In genomic region chr19:45045671-45046353, GRCh38 we compare ENCODE assay signal across 10 cellular contexts. TPM values are rescaled to one million over a fixed set of nuclear protein-coding genes. Genes with fewer than 3 reads are reported as not detected.
DNase-seq lines count a peak whose midpoint lies in the region; ATAC-seq and TF ChIP-seq lines count a peak whose summit lies in the region.
"Had no signal": no experiment of that assay in that cellular context is flagged by ENCODE, and none has a peak within 500 bp of the region (broad histone marks: within the 10 kb centered on the region; RNA-seq: fewer than 3 reads in every experiment).

No MANE protein-coding gene starts in this region.

- H3K9me3 ChIP-seq in left lung, result no peaks in the 10 kb centered on the region

- no peak for DNase-seq in activated CD4-positive, alpha-beta T cell treated with anti-CD3 and anti-CD28 coated beads for 36 hours
- no peak for DNase-seq in activated CD4-positive, alpha-beta T cell treated with anti-CD3 and anti-CD28 coated beads for 48 hours
- no peak for DNase-seq in activated naive CD8-positive, alpha-beta T cell treated with anti-CD3 and anti-CD28 coated beads, Interleukin-2, amount 50 U/mL, for 24 hours
- no peak for DNase-seq in left lung
- DNase-seq in superior temporal gyrus (ENCODE audit: extremely low spot score), result peak; percentile 96
- no peak for DNase-seq in kidney tubule cell (ENCODE audit: low spot score)
- DNase-seq in AG20443 (ENCODE audit: low spot score), result no peak
- DNase-seq: activated naive CD4-positive, alpha-beta T cell treated with anti-CD3 and anti-CD28 coated beads, Interleukin-2, amount 10 ng/mL, durations not matched to agents 7 days and 5 days; NCI-H1092 treated with DMSO at 0.1 percent for 48 hours had no signal

- H3K27me3 Mint-ChIP-seq in activated CD4-positive, alpha-beta T cell treated with anti-CD3 and anti-CD28 coated beads for 36 hours, result no peaks in the 10 kb centered on the region
- H3K27me3 Mint-ChIP-seq in activated naive CD8-positive, alpha-beta T cell treated with anti-CD3 and anti-CD28 coated beads, Interleukin-2, amount 50 U/mL, for 24 hours, result no peaks in the 10 kb centered on the region
- H3K27me3 Mint-ChIP-seq: activated naive CD4-positive, alpha-beta T cell treated with anti-CD3 and anti-CD28 coated beads, Interleukin-2, amount 10 ng/mL, durations not matched to agents 7 days and 5 days had no signal

- POLR2A ChIA-PET in activated CD4-positive, alpha-beta T cell treated with anti-CD3 and anti-CD28 coated beads for 36 hours (lab: Charles Lee), result no interaction called here

- peaks cover 0 to 65% of the 10 kb centered on the region in 2 donors for H3K36me3 ChIP-seq in left lung

- no peak for ATAC-seq in activated CD4-positive, alpha-beta T cell treated with anti-CD3 and anti-CD28 coated beads for 36 hours
- no peak for ATAC-seq in activated naive CD8-positive, alpha-beta T cell treated with anti-CD3 and anti-CD28 coated beads, Interleukin-2, amount 50 U/mL, for 24 hours
- peak; percentile 72 for ATAC-seq in left lung
- no peak for ATAC-seq in GM18868 (IDR thresholded peaks at IDR 0.05; ENCODE audit: unreplicated experiment)

- H3K4me1 ChIP-seq in left lung, result peaks cover 0 to 67% of the 10 kb centered on the region in 2 donors

- H3K27me3 ChIP-seq in left lung, result no peaks in the 10 kb centered on the region

- intact Hi-C loops in activated CD4-positive, alpha-beta T cell treated with anti-CD3 and anti-CD28 coated beads for 36 hours (cut with DNase I, micrococcal nuclease), result no loop called here
- intact Hi-C loops in left lung (cut with DNase I), result no loop called here

- peak overlapping the region in 1 of 2 donors; percentile 20 for H3K27ac ChIP-seq in left lung

- peaks cover 50% of the 10 kb centered on the region for H3K4me1 Mint-ChIP-seq in activated CD4-positive, alpha-beta T cell treated with anti-CD3 and anti-CD28 coated beads for 36 hours
- H3K4me1 Mint-ChIP-seq in activated naive CD8-positive, alpha-beta T cell treated with anti-CD3 and anti-CD28 coated beads, Interleukin-2, amount 50 U/mL, for 24 hours, result peaks cover 54% of the 10 kb centered on the region

- TF ChIP-seq CTCF in left lung (IDR thresholded peaks at IDR 0.05), result no peak

- CTCF ChIA-PET in activated CD4-positive, alpha-beta T cell treated with anti-CD3 and anti-CD28 coated beads for 36 hours (lab: Charles Lee), result interaction anchor here (0.6 to 1.2 kb wide), 4 partner anchors 46 to 232 kb away, joined by 3 read pairs; no protein-coding TSS in a partner anchor

- H3K9me3 Mint-ChIP-seq in activated CD4-positive, alpha-beta T cell treated with anti-CD3 and anti-CD28 coated beads for 36 hours (ENCODE audit: low read depth), result no peaks in the 10 kb centered on the region
- H3K9me3 Mint-ChIP-seq in activated naive CD8-positive, alpha-beta T cell treated with anti-CD3 and anti-CD28 coated beads, Interleukin-2, amount 50 U/mL, for 24 hours, result no peaks in the 10 kb centered on the region
- H3K9me3 Mint-ChIP-seq: activated naive CD4-positive, alpha-beta T cell treated with anti-CD3 and anti-CD28 coated beads, Interleukin-2, amount 10 ng/mL, durations not matched to agents 7 days and 5 days had no signal

- H3K27ac Mint-ChIP-seq in activated CD4-positive, alpha-beta T cell treated with anti-CD3 and anti-CD28 coated beads for 36 hours, result peak overlapping the region; percentile 25
- H3K27ac Mint-ChIP-seq in activated naive CD8-positive, alpha-beta T cell treated with anti-CD3 and anti-CD28 coated beads, Interleukin-2, amount 50 U/mL, for 24 hours, result peak overlapping the region; percentile 26
- H3K27ac Mint-ChIP-seq: activated naive CD4-positive, alpha-beta T cell treated with anti-CD3 and anti-CD28 coated beads, Interleukin-2, amount 10 ng/mL, durations not matched to agents 7 days and 5 days had no signal

- no peak overlapping the region for H3K4me3 ChIP-seq in left lung

- no peak overlapping the region for H3K4me3 Mint-ChIP-seq in activated CD4-positive, alpha-beta T cell treated with anti-CD3 and anti-CD28 coated beads for 36 hours
- no peak overlapping the region for H3K4me3 Mint-ChIP-seq in activated naive CD8-positive, alpha-beta T cell treated with anti-CD3 and anti-CD28 coated beads, Interleukin-2, amount 50 U/mL, for 24 hours

- peaks cover 48% of the 10 kb centered on the region for H3K36me3 Mint-ChIP-seq in activated CD4-positive, alpha-beta T cell treated with anti-CD3 and anti-CD28 coated beads for 36 hours (ENCODE audit: low read depth)
- peaks cover 36% of the 10 kb centered on the region for H3K36me3 Mint-ChIP-seq in activated naive CD8-positive, alpha-beta T cell treated with anti-CD3 and anti-CD28 coated beads, Interleukin-2, amount 50 U/mL, for 24 hours (ENCODE audit: low read depth)

RNA-seq across cellular contexts. Expression of gene CLASRP, which starts 7.0 kb away (rescaled TPM):
- 100 to 1,000 TPM; 101 to 103 TPM for total RNA-seq in activated CD4-positive, alpha-beta T cell treated with anti-CD3 and anti-CD28 coated beads for 36 hours
- 10 to 100 TPM; 62.9 to 77.5 TPM for total RNA-seq in left lung

RNA-seq across cellular contexts. Expression of gene ZNF296, which starts 30.5 kb away (rescaled TPM):
- 1 to 10 TPM; 3.1 to 4.8 TPM for total RNA-seq in activated CD4-positive, alpha-beta T cell treated with anti-CD3 and anti-CD28 coated beads for 36 hours
- 1 to 10 TPM; 1.4 to 2.0 TPM for total RNA-seq in left lung

RNA-seq across cellular contexts. Expression of gene GEMIN7, which starts 33.2 kb away (rescaled TPM):
- total RNA-seq in activated CD4-positive, alpha-beta T cell treated with anti-CD3 and anti-CD28 coated beads for 36 hours, result 10 to 100 TPM; 35.4 to 35.5 TPM
- total RNA-seq in left lung, result 10 to 100 TPM; 20.9 to 24.0 TPM

RNA-seq across cellular contexts. Expression of gene RELB, which starts 44.5 kb away (rescaled TPM):
- 10 to 100 TPM; 43.8 to 51.2 TPM for total RNA-seq in activated CD4-positive, alpha-beta T cell treated with anti-CD3 and anti-CD28 coated beads for 36 hours
- 10 to 100 TPM; 13.2 to 18.7 TPM for total RNA-seq in left lung

RNA-seq across cellular contexts. Expression of gene PPP1R37, which starts 47.2 kb away (rescaled TPM):
- 10 to 100 TPM; 12.5 to 14.1 TPM for total RNA-seq in activated CD4-positive, alpha-beta T cell treated with anti-CD3 and anti-CD28 coated beads for 36 hours
- 10 to 100 TPM; 26.8 to 29.8 TPM for total RNA-seq in left lung
